In the genomic region with DNA sequence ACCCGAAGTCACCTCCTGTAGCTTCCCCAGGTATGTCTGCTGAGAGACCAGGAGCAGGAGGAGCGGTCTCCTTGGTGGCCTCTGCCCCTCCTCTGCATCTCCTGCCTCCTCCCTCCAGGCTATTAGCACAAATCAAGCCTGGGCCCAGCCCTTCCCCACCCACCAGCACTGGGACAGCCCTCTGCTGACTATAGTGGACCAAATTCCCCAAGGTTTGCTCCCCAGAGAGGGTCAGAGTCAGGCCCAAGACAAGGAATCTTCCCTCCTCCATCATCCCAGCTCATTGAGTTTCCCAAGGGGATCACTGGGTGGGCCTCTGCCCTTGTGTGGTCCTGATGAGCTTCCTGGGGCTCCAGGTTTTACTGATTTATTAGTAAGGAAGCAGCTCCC, we compare ENCODE assay signal across 24 cellular contexts.
DNase-seq lines count a peak whose midpoint lies in the region; ATAC-seq and TF ChIP-seq lines count a peak whose summit lies in the region.
"Had no signal": no experiment of that assay in that cellular context is flagged by ENCODE, and none has a peak within 500 bp of the region (broad histone marks: within the 10 kb centered on the region; RNA-seq: fewer than 3 reads in every experiment).

No MANE protein-coding gene starts in this region.

- peaks cover 12 to 31% (median 23%) of the 10 kb centered on the region in 4 donors for H3K4me1 Mint-ChIP-seq in CD4-positive, alpha-beta memory T cell
- peaks cover 21% of the 10 kb centered on the region for H3K4me1 Mint-ChIP-seq in activated naive CD8-positive, alpha-beta T cell treated with anti-CD3 and anti-CD28 coated beads, Interleukin-2, amount 50 U/mL, for 24 hours
- H3K4me1 Mint-ChIP-seq in neural progenitor cell: peaks cover 2% of the 10 kb centered on the region

- H3K4me3 Mint-ChIP-seq in CD4-positive, alpha-beta memory T cell: peak overlapping the region in 1 of 8 donors; percentile 61
- no peak overlapping the region for H3K4me3 Mint-ChIP-seq in activated naive CD8-positive, alpha-beta T cell treated with anti-CD3 and anti-CD28 coated beads, Interleukin-2, amount 50 U/mL, for 24 hours
- no peak overlapping the region for H3K4me3 Mint-ChIP-seq in neural progenitor cell

- H3K9ac ChIP-seq in BLaER1 treated with 17β-estradiol and CSF1 and Interleukin-3, amounts not matched to agents 10 nM and 100 nM: 0 out of 22 replicates have a peak overlapping the region, but pooled peaks of 1 of the 11 experiments have one; percentile 8
- no peak overlapping the region for H3K9ac ChIP-seq in neural progenitor cell

- intact Hi-C loops in CD4-positive, alpha-beta memory T cell (cut with micrococcal nuclease): loop anchor here (5.0 kb wide), 1 partner anchor 107 kb away; no protein-coding TSS in a partner anchor

- peaks cover 0 to 35% (median 27%) of the 10 kb centered on the region in 11 experiments; a peak in 18 of 22 replicates for H3K27me3 ChIP-seq in BLaER1 treated with 17β-estradiol and CSF1 and Interleukin-3, amounts not matched to agents 10 nM and 100 nM
- H3K27me3 ChIP-seq in CD4-positive, alpha-beta memory T cell (ENCODE audit: insufficient read depth, low read length): no peaks in the 10 kb centered on the region
- peaks cover 21% of the 10 kb centered on the region for H3K27me3 ChIP-seq in neural progenitor cell
- H3K27me3 ChIP-seq: brain microvascular endothelial cell had no signal

- H3K9me3 Mint-ChIP-seq in CD4-positive, alpha-beta memory T cell: peaks cover 0 to 8% (median 0%) of the 10 kb centered on the region in 8 donors
- H3K9me3 Mint-ChIP-seq in activated naive CD8-positive, alpha-beta T cell treated with anti-CD3 and anti-CD28 coated beads, Interleukin-2, amount 50 U/mL, for 24 hours: no peaks in the 10 kb centered on the region
- no peaks in the 10 kb centered on the region for H3K9me3 Mint-ChIP-seq in neural progenitor cell

- H3K27ac Mint-ChIP-seq in CD4-positive, alpha-beta memory T cell: peak overlapping the region in 6 of 7 donors; percentile 68 to 94 (median 88)
- peak overlapping the region; percentile 48 for H3K27ac Mint-ChIP-seq in activated naive CD8-positive, alpha-beta T cell treated with anti-CD3 and anti-CD28 coated beads, Interleukin-2, amount 50 U/mL, for 24 hours
- peak overlapping the region; percentile 32 for H3K27ac Mint-ChIP-seq in neural progenitor cell
- H3K27ac Mint-ChIP-seq: progenitor cell of endocrine pancreas had no signal

- peaks cover 0 to 99% (median 24%) of the 10 kb centered on the region in 11 experiments; a peak in 16 of 22 replicates for H4K20me1 ChIP-seq in BLaER1 treated with 17β-estradiol and CSF1 and Interleukin-3, amounts not matched to agents 10 nM and 100 nM
- peaks cover 12% of the 10 kb centered on the region for H4K20me1 ChIP-seq in neural progenitor cell (ENCODE audit: low read depth)

- no peaks in the 10 kb centered on the region for H3K79me2 ChIP-seq in neural progenitor cell (ENCODE audit: low read depth)

- H3K27me3 Mint-ChIP-seq in CD4-positive, alpha-beta memory T cell: no peaks in the 10 kb centered on the region
- no peaks in the 10 kb centered on the region for H3K27me3 Mint-ChIP-seq in activated naive CD8-positive, alpha-beta T cell treated with anti-CD3 and anti-CD28 coated beads, Interleukin-2, amount 50 U/mL, for 24 hours
- peaks cover 23% of the 10 kb centered on the region for H3K27me3 Mint-ChIP-seq in neural progenitor cell (ENCODE audit: insufficient read depth, low read depth)
- H3K27me3 Mint-ChIP-seq: progenitor cell of endocrine pancreas had no signal

- no peaks in the 10 kb centered on the region for H3K9me3 ChIP-seq in BLaER1 treated with 17β-estradiol and CSF1 and Interleukin-3, amounts not matched to agents 10 nM and 100 nM (replicated peaks in 1 of 11)
- no peaks in the 10 kb centered on the region for H3K9me3 ChIP-seq in CD4-positive, alpha-beta memory T cell (ENCODE audit: control insufficient read depth in 1 of 2, low read length in 2 of 2)
- no peaks in the 10 kb centered on the region for H3K9me3 ChIP-seq in neural progenitor cell (ENCODE audit: low read depth)
- H3K9me3 ChIP-seq: stomach had no signal

- no peak overlapping the region for H3K27ac ChIP-seq in BLaER1 treated with 17β-estradiol and CSF1 and Interleukin-3, amounts not matched to agents 10 nM and 100 nM
- H3K27ac ChIP-seq in CD4-positive, alpha-beta memory T cell (ENCODE audit: low read depth, low read length): no peak overlapping the region
- no peak overlapping the region for H3K27ac ChIP-seq in neural progenitor cell
- H3K27ac ChIP-seq: brain microvascular endothelial cell, epithelial cell of prostate, foreskin keratinocyte, skin epidermis, stomach had no signal

- H3K36me3 ChIP-seq in BLaER1 treated with 17β-estradiol and CSF1 and Interleukin-3, amounts not matched to agents 10 nM and 100 nM: peaks cover 0 to 83% (median 5%) of the 10 kb centered on the region in 11 experiments; a peak in 13 of 22 replicates
- peaks cover 7% of the 10 kb centered on the region for H3K36me3 ChIP-seq in CD4-positive, alpha-beta memory T cell (ENCODE audit: insufficient read depth, low read length)
- H3K36me3 ChIP-seq in neural progenitor cell: no peaks in the 10 kb centered on the region

- H3K4me3 ChIP-seq in BLaER1 treated with 17β-estradiol and CSF1 and Interleukin-3, amounts not matched to agents 10 nM and 100 nM: no peak overlapping the region
- H3K4me3 ChIP-seq in CD4-positive, alpha-beta memory T cell (ENCODE audit: low read length in 2 of 2): no peak overlapping the region
- H3K4me3 ChIP-seq in neural progenitor cell: no peak overlapping the region
- H3K4me3 ChIP-seq: skin epidermis, stomach had no signal

- ATAC-seq in activated naive CD8-positive, alpha-beta T cell treated with anti-CD3 and anti-CD28 coated beads, Interleukin-2, amount 50 U/mL, for 24 hours: no peak
- ATAC-seq: foreskin keratinocyte had no signal

- TF ChIP-seq CTCF in neural progenitor cell (IDR thresholded peaks at IDR 0.05): no peak

- CTCF ChIA-PET in CD4-positive, alpha-beta memory T cell (lab: Charles Lee; ENCODE audit: partially characterized antibody): interaction anchor here (0.9 to 1.5 kb wide), 4 partner anchors 14 to 86 kb away, joined by 3 to 5 read pairs (median 4); no protein-coding TSS in a partner anchor

- H3K4me2 ChIP-seq in BLaER1 treated with 17β-estradiol and CSF1 and Interleukin-3, amounts not matched to agents 10 nM and 100 nM: peak overlapping the region in 8 of 11 experiments; percentile 7 to 93 (median 84); a peak in 11 of 22 replicates
- no peak overlapping the region for H3K4me2 ChIP-seq in neural progenitor cell

- peaks cover 69 to 92% (median 80%) of the 10 kb centered on the region in 10 experiments for H3K4me1 ChIP-seq in BLaER1 treated with 17β-estradiol and CSF1 and Interleukin-3, amounts not matched to agents 10 nM and 100 nM
- peaks cover 20% of the 10 kb centered on the region for H3K4me1 ChIP-seq in CD4-positive, alpha-beta memory T cell (ENCODE audit: insufficient read depth, low read length)
- H3K4me1 ChIP-seq in neural progenitor cell: peaks cover 2% of the 10 kb centered on the region
- H3K4me1 ChIP-seq: foreskin keratinocyte had no signal

- H2AFZ ChIP-seq in neural progenitor cell (replicated peaks): no peak overlapping the region

- peaks cover 8 to 30% of the 10 kb centered on the region in 2 donors for H3K36me3 Mint-ChIP-seq in CD4-positive, alpha-beta memory T cell
- peaks cover 16% of the 10 kb centered on the region for H3K36me3 Mint-ChIP-seq in activated naive CD8-positive, alpha-beta T cell treated with anti-CD3 and anti-CD28 coated beads, Interleukin-2, amount 50 U/mL, for 24 hours (ENCODE audit: low read depth)
- peaks cover 13% of the 10 kb centered on the region for H3K36me3 Mint-ChIP-seq in neural progenitor cell

- H3F3A ChIP-seq in neural progenitor cell (ENCODE audit: low read depth): no peaks in the 10 kb centered on the region

- no peak for DNase-seq in CD4-positive, alpha-beta memory T cell
- DNase-seq in activated naive CD8-positive, alpha-beta T cell treated with anti-CD3 and anti-CD28 coated beads, Interleukin-2, amount 50 U/mL, for 24 hours: no peak
- DNase-seq in neural progenitor cell (ENCODE audit: low spot score) (no peak), NCI-H2227 (lab: John Stamatoyannopoulos, UW; ENCODE audit: unreplicated experiment) (no peak), putamen (ENCODE audit: low spot score) (no peak), inferior parietal cortex (ENCODE audit: extremely low spot score) (no peak)
- DNase-seq: activated CD4-positive, alpha-beta T cell treated with anti-CD3 and anti-CD28 coated beads for 4 hours; brain microvascular endothelial cell; Calu3; dermis blood vessel endothelial cell; foreskin keratinocyte; HCEC 1CT; hippocampal formation; Karpas-422; mammary epithelial cell; NCI-H187 treated with DMSO at 0.1 percent for 48 hours; NCI-H226; NCI-H774; stomach; trophoblast cell had no signal

- POLR2A ChIA-PET in CD4-positive, alpha-beta memory T cell (lab: Charles Lee; ENCODE audit: partially characterized antibody): interaction anchor here (1.1 to 1.4 kb wide), 4 partner anchors 18 to 80 kb away, joined by 3 to 4 read pairs (median 3); no protein-coding TSS in a partner anchor

Comparison
In these comparisons a context has a peak if more than half of its experiments do, and no peak if none do; other contexts are left out.
1. H3K27ac Mint-ChIP-seq: peak in every context shown above with its lines; median percentile 88 in CD4-positive, alpha-beta memory T cell; 48 in activated naive CD8-positive, alpha-beta T cell treated with anti-CD3 and anti-CD28 coated beads, Interleukin-2, amount 50 U/mL, for 24 hours; 32 in neural progenitor cell.